9 cellular contexts compared by ENCODE assay signal in genomic region chrX:133923113-133923512, GRCh38.
DNase-seq lines count a peak whose midpoint lies in the region; ATAC-seq and TF ChIP-seq lines count a peak whose summit lies in the region.
"Had no signal": no experiment of that assay in that cellular context is flagged by ENCODE, and none has a peak within 500 bp of the region (broad histone marks: within the 10 kb centered on the region; RNA-seq: fewer than 3 reads in every experiment).

No MANE protein-coding gene starts in this region.

- no peak overlapping the region for H2BK12ac ChIP-seq in H9 (ENCODE audit: insufficient read length, low read depth, low read length)

- POLR2A ChIA-PET in naive thymus-derived CD4-positive, alpha-beta T cell (lab: Charles Lee), result no interaction called here

- H4K91ac ChIP-seq in H9 (ENCODE audit: insufficient read length, low read depth, low read length), result no peak overlapping the region

- H2BK5ac ChIP-seq in H9 (ENCODE audit: insufficient read length, low read length), result no peak overlapping the region

- peak overlapping the region; percentile 54 for H3K4me3 ChIP-seq in naive thymus-derived CD4-positive, alpha-beta T cell (ENCODE audit: low read length)
- H3K4me3 ChIP-seq in sigmoid colon, result no peak overlapping the region

- H3K4me1 Mint-ChIP-seq in naive thymus-derived CD4-positive, alpha-beta T cell, result peaks cover 4 to 39% (median 26%) of the 10 kb centered on the region in 7 donors
- H3K4me1 Mint-ChIP-seq in H9, result peaks cover 56 to 65% of the 10 kb centered on the region in 2 experiments

- peaks cover 0 to 11% (median 0%) of the 10 kb centered on the region in 5 donors for H3K36me3 Mint-ChIP-seq in naive thymus-derived CD4-positive, alpha-beta T cell
- H3K36me3 Mint-ChIP-seq in H9 (ENCODE audit: insufficient read depth in 1 of 3, low read depth in 3 of 3), result peaks cover 0 to 9% (median 0%) of the 10 kb centered on the region in 3 experiments; a peak in 1 of 7 replicates

- peak in 7 of 9 donors; percentile 9 to 61 (median 41) for DNase-seq in naive thymus-derived CD4-positive, alpha-beta T cell
- DNase-seq in H9 (no peak), sigmoid colon (no peak), NCI-H1105 (lab: John Stamatoyannopoulos, UW) (no peak), NCI-H1092 (lab: John Stamatoyannopoulos, UW) (no peak)
- DNase-seq: NCI-H2029 had no signal

- intact Hi-C loops in naive thymus-derived CD4-positive, alpha-beta T cell (cut with micrococcal nuclease), result loop anchor here (5.0 to 10.0 kb wide), 5 partner anchors 62 to 474 kb away; partner anchors contain the start of gene GPC3 (in 1 of the 2)
- intact Hi-C loops in sigmoid colon (cut with DNase I), result no loop called here

- peaks cover 0 to 1% (median 0%) of the 10 kb centered on the region in 11 donors for H3K9me3 Mint-ChIP-seq in naive thymus-derived CD4-positive, alpha-beta T cell
- no peaks in the 10 kb centered on the region for H3K9me3 Mint-ChIP-seq in H9

- no peaks in the 10 kb centered on the region for H3K27me3 ChIP-seq in naive thymus-derived CD4-positive, alpha-beta T cell (ENCODE audit: control insufficient read depth in 2 of 2, insufficient read depth in 2 of 2, low read length in 2 of 2)
- H3K27me3 ChIP-seq in H9 (ENCODE audit: insufficient read depth, low read length) (no peaks in the 10 kb centered on the region), sigmoid colon (no peaks in the 10 kb centered on the region)

- no peaks in the 10 kb centered on the region for H3K23me2 ChIP-seq in H9 (ENCODE audit: insufficient read length, low read depth, low read length, poor library complexity, severe bottlenecking)

- no peak for TF ChIP-seq CTCF in VCaP (conservative IDR thresholded peaks at IDR 0.05)
- no peak for TF ChIP-seq CTCF in H9 (conservative IDR thresholded peaks at IDR 0.05)
- TF ChIP-seq CTCF in sigmoid colon (IDR thresholded peaks at IDR 0.05), result no peak

- no peak for TF ChIP-seq POLR2A in sigmoid colon (IDR thresholded peaks at IDR 0.05)

- H4K8ac ChIP-seq in H9 (replicated peaks; ENCODE audit: insufficient read length, low read depth, low read length), result no peak overlapping the region

- H3K4me1 ChIP-seq in naive thymus-derived CD4-positive, alpha-beta T cell (ENCODE audit: control insufficient read depth in 2 of 2, insufficient read depth in 2 of 2, low read length in 2 of 2), result peaks cover 13 to 17% of the 10 kb centered on the region in 2 donors
- H3K4me1 ChIP-seq in H9 (ENCODE audit: insufficient read depth, low read length) (peaks cover 15% of the 10 kb centered on the region), sigmoid colon (no peaks in the 10 kb centered on the region)

- peak overlapping the region; percentile 5 to 95 (median 93) for H3K27ac Mint-ChIP-seq in naive thymus-derived CD4-positive, alpha-beta T cell
- peak overlapping the region in 1 of 3 experiments; percentile 50; a peak in 2 of 7 replicates for H3K27ac Mint-ChIP-seq in H9

- H4K20me1 ChIP-seq in H9 (ENCODE audit: control insufficient read depth, insufficient read depth, insufficient read length), result no peaks in the 10 kb centered on the region

- no peak overlapping the region for H3K23ac ChIP-seq in H9 (ENCODE audit: insufficient read length, low read depth, low read length)

- no peak for TF ChIP-seq EP300 in sigmoid colon (IDR thresholded peaks at IDR 0.05)

- H3K36me3 ChIP-seq in naive thymus-derived CD4-positive, alpha-beta T cell (ENCODE audit: control insufficient read depth in 2 of 3, insufficient read depth in 3 of 3, low read length in 3 of 3), result no peaks in the 10 kb centered on the region
- H3K36me3 ChIP-seq in sigmoid colon, result no peaks in the 10 kb centered on the region

- H3K79me1 ChIP-seq in H9 (ENCODE audit: insufficient read depth, low read depth, low read length, poor library complexity, severe bottlenecking), result no peaks in the 10 kb centered on the region

- no peak overlapping the region for H2AFZ ChIP-seq in H9 (ENCODE audit: low read length)

- no peak overlapping the region for H3K4me2 ChIP-seq in H9 (ENCODE audit: insufficient read depth, insufficient read length, low read length)

- no peak overlapping the region for H2BK20ac ChIP-seq in H9 (ENCODE audit: low read depth, low read length, poor library complexity, severe bottlenecking)

- peak overlapping the region; percentile 54 for H3K27ac ChIP-seq in VCaP
- H3K27ac ChIP-seq in naive thymus-derived CD4-positive, alpha-beta T cell (ENCODE audit: low read depth, low read length), result peak overlapping the region; percentile 60
- no peak overlapping the region for H3K27ac ChIP-seq in H9 (ENCODE audit: insufficient read length, low read depth, low read length)
- no peak overlapping the region for H3K27ac ChIP-seq in sigmoid colon

- CTCF ChIA-PET in naive thymus-derived CD4-positive, alpha-beta T cell (lab: Charles Lee), result no interaction called here

- H3K18ac ChIP-seq in H9 (ENCODE audit: insufficient read length, low read depth, low read length), result no peak overlapping the region

- H3K56ac ChIP-seq in H9 (ENCODE audit: insufficient read length, low read depth, low read length), result no peak overlapping the region

- H2BK15ac ChIP-seq in H9 (ENCODE audit: low read depth, low read length), result no peak overlapping the region

- no peak overlapping the region for H2BK120ac ChIP-seq in H9 (ENCODE audit: low read depth, low read length, poor library complexity, severe bottlenecking)

- no peak overlapping the region for H3K9ac ChIP-seq in H9 (ENCODE audit: extremely low read depth, insufficient read length, low read length)

- ATAC-seq in GM18867 (IDR thresholded peaks at IDR 0.05; ENCODE audit: unreplicated experiment) (peak; percentile 60), HG02798 (IDR thresholded peaks at IDR 0.05; ENCODE audit: poor library complexity, unreplicated experiment) (peak; percentile 44)
- peak; percentile 69 for ATAC-seq in naive thymus-derived CD4-positive, alpha-beta T cell

- no CpG with 5 or more reads among the region's 5 CpGs for WGBS in H9 (ENCODE audit: extremely low coverage, insufficient read length, low lambda C conversion rate)
- WGBS in sigmoid colon, 2 donors, result 50 to 75% methylated on average over 5 of the region's 5 CpGs

- no peak overlapping the region for H3K14ac ChIP-seq in H9 (ENCODE audit: insufficient read depth, low read length)

- no peak overlapping the region for H2AK5ac ChIP-seq in H9 (ENCODE audit: insufficient read length, low read length)

- H4K5ac ChIP-seq in H9 (ENCODE audit: insufficient read length, low read depth, low read length), result no peak overlapping the region

- H3T11ph ChIP-seq in H9 (ENCODE audit: low read length), result no peak overlapping the region

- H3K4me3 Mint-ChIP-seq in naive thymus-derived CD4-positive, alpha-beta T cell, result peak overlapping the region; percentile 65 to 90 (median 82)
- no peak overlapping the region for H3K4me3 Mint-ChIP-seq in H9

- no peak overlapping the region for H3K4ac ChIP-seq in H9 (ENCODE audit: low read depth, low read length)

- no peaks in the 10 kb centered on the region for H3K79me2 ChIP-seq in H9 (ENCODE audit: insufficient read depth, low read length)

- no peaks in the 10 kb centered on the region for H3K9me3 ChIP-seq in naive thymus-derived CD4-positive, alpha-beta T cell (ENCODE audit: control insufficient read depth in 2 of 3, low read length in 3 of 3)
- no peaks in the 10 kb centered on the region for H3K9me3 ChIP-seq in H9 (ENCODE audit: control insufficient read depth, low read depth, low read length)
- H3K9me3 ChIP-seq in sigmoid colon, result no peaks in the 10 kb centered on the region

- H3K27me3 Mint-ChIP-seq in naive thymus-derived CD4-positive, alpha-beta T cell, result no peaks in the 10 kb centered on the region
- H3K27me3 Mint-ChIP-seq in H9 (ENCODE audit: low read depth), result no peaks in the 10 kb centered on the region

Comparison
In these comparisons a context has a peak if more than half of its experiments do, and no peak if none do; other contexts are left out.
1. H3K27ac ChIP-seq: peak in VCaP (single experiment) and naive thymus-derived CD4-positive, alpha-beta T cell (single experiment); none in H9 (single experiment) and sigmoid colon (0 of 4).
2. DNase-seq: peak in naive thymus-derived CD4-positive, alpha-beta T cell (7 of 9); none in H9 (single experiment), sigmoid colon (single experiment), NCI-H1105 (single experiment) and NCI-H1092 (single experiment).
3. H3K4me3 Mint-ChIP-seq: peak in naive thymus-derived CD4-positive, alpha-beta T cell (10 of 10); none in H9 (0 of 2).
4. Peak in every context shown above with its lines, with median percentiles within 50 percentile points of each other: ATAC-seq.